29 cellular contexts compared by ENCODE assay signal in genomic region chr15:96307856-96308394, GRCh38. TPM values are rescaled to one million over a fixed set of nuclear protein-coding genes. Genes with fewer than 3 reads are reported as not detected.
"Had no signal": no experiment of that assay in that cellular context is flagged by ENCODE, and none has a peak within 500 bp of the region (broad histone marks: within the 10 kb centered on the region; RNA-seq: fewer than 3 reads in every experiment).

No MANE protein-coding gene starts in this region.

- H3K27ac Mint-ChIP-seq: activated B cell treated with CpG ODN at 0.5 μM for 24 hours; activated CD4-positive, alpha-beta memory T cell treated with anti-CD3 and anti-CD28 coated beads for 36 hours; activated CD4-positive, alpha-beta T cell treated with anti-CD3 and anti-CD28 coated beads, Interleukin-2, amount 10 ng/mL, durations not matched to agents 24 days and 14 days; activated naive CD4-positive, alpha-beta T cell treated with anti-CD3 and anti-CD28 coated beads for 36 hours; activated naive CD8-positive, alpha-beta T cell; activated T-helper 17 cell treated with anti-CD3 and anti-CD28 coated beads, Interleukin-2, amount 50 U/mL, for 72 hours; T-cell had no signal

- H3K9ac ChIP-seq: KMS-11 had no signal

- H2AFZ ChIP-seq: PC-9 had no signal

- H3K4me2 ChIP-seq: KMS-11, PC-9 had no signal

- H3K4me3 Mint-ChIP-seq: activated B cell treated with CpG ODN at 0.5 μM for 24 hours; activated CD4-positive, alpha-beta memory T cell treated with anti-CD3 and anti-CD28 coated beads for 36 hours; activated CD4-positive, alpha-beta T cell treated with anti-CD3 and anti-CD28 coated beads, Interleukin-2, amount 10 ng/mL, durations not matched to agents 24 days and 14 days; activated naive CD4-positive, alpha-beta T cell treated with anti-CD3 and anti-CD28 coated beads for 36 hours; activated naive CD8-positive, alpha-beta T cell; activated T-helper 17 cell treated with anti-CD3 and anti-CD28 coated beads, Interleukin-2, amount 50 U/mL, for 72 hours; T-cell had no signal

- H3K36me3 ChIP-seq: brain microvascular endothelial cell, MG63 had no signal

- H3K27me3 Mint-ChIP-seq: activated B cell treated with CpG ODN at 0.5 μM for 24 hours; activated CD4-positive, alpha-beta memory T cell treated with anti-CD3 and anti-CD28 coated beads for 36 hours; activated CD4-positive, alpha-beta T cell treated with anti-CD3 and anti-CD28 coated beads, Interleukin-2, amount 10 ng/mL, durations not matched to agents 24 days and 14 days had no signal

- FAIRE-seq: TTC549 had no signal

- H3K4me3 ChIP-seq: MG63, PC-9 had no signal

- H3K9me3 Mint-ChIP-seq: activated CD4-positive, alpha-beta memory T cell treated with anti-CD3 and anti-CD28 coated beads for 36 hours; activated CD4-positive, alpha-beta T cell treated with anti-CD3 and anti-CD28 coated beads, Interleukin-2, amount 10 ng/mL, durations not matched to agents 24 days and 14 days; activated naive CD4-positive, alpha-beta T cell treated with anti-CD3 and anti-CD28 coated beads for 36 hours had no signal

- H3K27me3 ChIP-seq: brain microvascular endothelial cell, MG63 had no signal

- DNase-seq: activated B cell treated with CpG ODN at 0.5 μM for 24 hours; activated CD4-positive, alpha-beta memory T cell treated with anti-CD3 and anti-CD28 coated beads for 36 hours; activated CD4-positive, alpha-beta T cell treated with anti-CD3 and anti-CD28 coated beads for 1 hour; activated CD4-positive, alpha-beta T cell treated with anti-CD3 and anti-CD28 coated beads, Interleukin-2, amount 10 ng/mL, durations not matched to agents 24 days and 14 days; activated gamma-delta T cell; activated naive CD4-positive, alpha-beta T cell treated with anti-CD3 and anti-CD28 coated beads for 36 hours; activated T-cell treated with anti-CD3 and anti-CD28 coated beads for 4 hours; activated T-cell treated with anti-CD3 and anti-CD28 coated beads, Interleukin-2, amount 50 U/mL, for 48 hours; brain microvascular endothelial cell; MG63; MV-4-11; NCI-H1092 treated with DMSO at 0.1 percent for 48 hours; NCI-H1417 treated with DMSO at 0.1 percent for 48 hours; NCI-H1694; NCI-H2029; NCI-H2107; NCI-H345; NCI-H510A; NCI-H69; PC-9; SHP77 treated with DMSO at 0.1 percent for 48 hours; T-cell; T-helper 2 cell; T1000 had no signal

- ATAC-seq: activated T-helper 17 cell treated with anti-CD3 and anti-CD28 coated beads, Interleukin-2, amount 50 U/mL, for 72 hours; T-cell had no signal

- H3K9me3 ChIP-seq: MG63 had no signal

- H3K36me3 Mint-ChIP-seq: activated CD4-positive, alpha-beta memory T cell treated with anti-CD3 and anti-CD28 coated beads for 36 hours; activated naive CD8-positive, alpha-beta T cell; T-cell had no signal

- H3K27ac ChIP-seq: brain microvascular endothelial cell, KMS-11, PC-9 had no signal

- H3K4me1 Mint-ChIP-seq: activated B cell treated with CpG ODN at 0.5 μM for 24 hours; activated CD4-positive, alpha-beta T cell treated with anti-CD3 and anti-CD28 coated beads, Interleukin-2, amount 10 ng/mL, durations not matched to agents 24 days and 14 days; activated T-helper 17 cell treated with anti-CD3 and anti-CD28 coated beads, Interleukin-2, amount 50 U/mL, for 72 hours; T-cell had no signal

RNA-seq across cellular contexts. Expression of gene NR2F2, which starts 22.6 kb away (rescaled TPM):
- total RNA-seq: activated B cell treated with CpG ODN at 0.5 μM for 24 hours; activated CD4-positive, alpha-beta memory T cell treated with anti-CD3 and anti-CD28 coated beads for 36 hours; activated CD4-positive, alpha-beta T cell treated with anti-CD3 and anti-CD28 coated beads, Interleukin-2, amount 10 ng/mL, durations not matched to agents 24 days and 14 days; activated CD8-positive, alpha-beta memory T cell treated with anti-CD3 and anti-CD28 coated beads for 36 hours; activated naive CD4-positive, alpha-beta T cell treated with anti-CD3 and anti-CD28 coated beads for 36 hours; activated T-helper 17 cell treated with anti-CD3 and anti-CD28 coated beads, Interleukin-2, amount 50 U/mL, for 72 hours had no signal
